ENCODE assay signal across 1 cellular context in genomic region chr19:54207908-54208783, GRCh38.
A peak's percentile ranks its signal among the peaks of the same experiment; 100 is the strongest.
TF ChIP-seq lines count a peak whose summit lies in the region.

No MANE protein-coding gene starts in this region.

TF ChIP-seq in K562, 482 proteins besides CTCF, POLR2A, EP300 and RAD21 (continues in another document):
- peak; percentile 98 for TF ChIP-seq SPI1 (IDR thresholded peaks at IDR 0.05; ENCODE audit: borderline replicate concordance, low read depth, low read length)
- no peak for TF ChIP-seq ZNF561 (CRISPR knock-in tag; conservative IDR thresholded peaks at IDR 0.05)
- no peak for TF ChIP-seq BMI1 (IDR thresholded peaks at IDR 0.05; ENCODE audit: low read length)
- TF ChIP-seq ZBTB12 (CRISPR knock-in tag; IDR thresholded peaks at IDR 0.05) = no peak; the same call in 1 of the 2 replicates
- TF ChIP-seq E2F8 (IDR thresholded peaks at IDR 0.05; ENCODE audit: low read depth, partially characterized antibody) = peak; percentile 84
- no peak for TF ChIP-seq NCOA6 (IDR thresholded peaks at IDR 0.05)
- peak; percentile 25; the same call in 1 of the 2 replicates for TF ChIP-seq HEY1 (CRISPR knock-in tag; IDR thresholded peaks at IDR 0.05; ENCODE audit: borderline replicate concordance)
- TF ChIP-seq PHF21A (IDR thresholded peaks at IDR 0.05; ENCODE audit: borderline replicate concordance, low read depth) = no peak
- TF ChIP-seq, protein P1, sequence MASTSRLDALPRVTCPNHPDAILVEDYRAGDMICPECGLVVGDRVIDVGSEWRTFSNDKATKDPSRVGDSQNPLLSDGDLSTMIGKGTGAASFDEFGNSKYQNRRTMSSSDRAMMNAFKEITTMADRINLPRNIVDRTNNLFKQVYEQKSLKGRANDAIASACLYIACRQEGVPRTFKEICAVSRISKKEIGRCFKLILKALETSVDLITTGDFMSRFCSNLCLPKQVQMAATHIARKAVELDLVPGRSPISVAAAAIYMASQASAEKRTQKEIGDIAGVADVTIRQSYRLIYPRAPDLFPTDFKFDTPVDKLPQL (IDR thresholded peaks at IDR 0.05; ENCODE audit: extremely low read depth, insufficient read length) = no peak
- TF ChIP-seq, protein P2, sequence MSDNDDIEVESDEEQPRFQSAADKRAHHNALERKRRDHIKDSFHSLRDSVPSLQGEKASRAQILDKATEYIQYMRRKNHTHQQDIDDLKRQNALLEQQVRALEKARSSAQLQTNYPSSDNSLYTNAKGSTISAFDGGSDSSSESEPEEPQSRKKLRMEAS (CRISPR knock-in tag; IDR thresholded peaks at IDR 0.05) = peak; percentile 99
- no peak for TF ChIP-seq PREB (CRISPR knock-in tag; IDR thresholded peaks at IDR 0.05)
- no peak for TF ChIP-seq ZNF707 (CRISPR knock-in tag; conservative IDR thresholded peaks at IDR 0.05)
- no peak for TF ChIP-seq PHB (CRISPR knock-in tag; IDR thresholded peaks at IDR 0.05)
- TF ChIP-seq PCBP1 (IDR thresholded peaks at IDR 0.05; ENCODE audit: low read depth, low read length, poor library complexity, severe bottlenecking) = no peak
- peak; percentile 64 for TF ChIP-seq KHSRP (IDR thresholded peaks at IDR 0.05)
- TF ChIP-seq, protein P3, sequence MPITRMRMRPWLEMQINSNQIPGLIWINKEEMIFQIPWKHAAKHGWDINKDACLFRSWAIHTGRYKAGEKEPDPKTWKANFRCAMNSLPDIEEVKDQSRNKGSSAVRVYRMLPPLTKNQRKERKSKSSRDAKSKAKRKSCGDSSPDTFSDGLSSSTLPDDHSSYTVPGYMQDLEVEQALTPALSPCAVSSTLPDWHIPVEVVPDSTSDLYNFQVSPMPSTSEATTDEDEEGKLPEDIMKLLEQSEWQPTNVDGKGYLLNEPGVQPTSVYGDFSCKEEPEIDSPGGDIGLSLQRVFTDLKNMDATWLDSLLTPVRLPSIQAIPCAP (CRISPR knock-in tag; IDR thresholded peaks at IDR 0.05; ENCODE audit: borderline replicate concordance) = no peak
- TF ChIP-seq ZNF407 (IDR thresholded peaks at IDR 0.05; ENCODE audit: low read depth) = no peak
- TF ChIP-seq HDAC1 (IDR thresholded peaks at IDR 0.05) = peak in 1 of 2 experiments; percentile 97; a peak in 3 of 4 replicates
- no peak for TF ChIP-seq EGR1 (conservative IDR thresholded peaks at IDR 0.05)
- no peak for TF ChIP-seq XRCC3 (IDR thresholded peaks at IDR 0.05)
- no peak for TF ChIP-seq SLC30A9 (CRISPR knock-in tag; IDR thresholded peaks at IDR 0.05)
- peak; percentile 96 for TF ChIP-seq L3MBTL2 (IDR thresholded peaks at IDR 0.05)
- no peak for TF ChIP-seq ZNF146 (CRISPR knock-in tag; IDR thresholded peaks at IDR 0.05; ENCODE audit: unreplicated experiment)
- TF ChIP-seq CHCHD3 (CRISPR knock-in tag; IDR thresholded peaks at IDR 0.05) = no peak
- TF ChIP-seq, protein P4, sequence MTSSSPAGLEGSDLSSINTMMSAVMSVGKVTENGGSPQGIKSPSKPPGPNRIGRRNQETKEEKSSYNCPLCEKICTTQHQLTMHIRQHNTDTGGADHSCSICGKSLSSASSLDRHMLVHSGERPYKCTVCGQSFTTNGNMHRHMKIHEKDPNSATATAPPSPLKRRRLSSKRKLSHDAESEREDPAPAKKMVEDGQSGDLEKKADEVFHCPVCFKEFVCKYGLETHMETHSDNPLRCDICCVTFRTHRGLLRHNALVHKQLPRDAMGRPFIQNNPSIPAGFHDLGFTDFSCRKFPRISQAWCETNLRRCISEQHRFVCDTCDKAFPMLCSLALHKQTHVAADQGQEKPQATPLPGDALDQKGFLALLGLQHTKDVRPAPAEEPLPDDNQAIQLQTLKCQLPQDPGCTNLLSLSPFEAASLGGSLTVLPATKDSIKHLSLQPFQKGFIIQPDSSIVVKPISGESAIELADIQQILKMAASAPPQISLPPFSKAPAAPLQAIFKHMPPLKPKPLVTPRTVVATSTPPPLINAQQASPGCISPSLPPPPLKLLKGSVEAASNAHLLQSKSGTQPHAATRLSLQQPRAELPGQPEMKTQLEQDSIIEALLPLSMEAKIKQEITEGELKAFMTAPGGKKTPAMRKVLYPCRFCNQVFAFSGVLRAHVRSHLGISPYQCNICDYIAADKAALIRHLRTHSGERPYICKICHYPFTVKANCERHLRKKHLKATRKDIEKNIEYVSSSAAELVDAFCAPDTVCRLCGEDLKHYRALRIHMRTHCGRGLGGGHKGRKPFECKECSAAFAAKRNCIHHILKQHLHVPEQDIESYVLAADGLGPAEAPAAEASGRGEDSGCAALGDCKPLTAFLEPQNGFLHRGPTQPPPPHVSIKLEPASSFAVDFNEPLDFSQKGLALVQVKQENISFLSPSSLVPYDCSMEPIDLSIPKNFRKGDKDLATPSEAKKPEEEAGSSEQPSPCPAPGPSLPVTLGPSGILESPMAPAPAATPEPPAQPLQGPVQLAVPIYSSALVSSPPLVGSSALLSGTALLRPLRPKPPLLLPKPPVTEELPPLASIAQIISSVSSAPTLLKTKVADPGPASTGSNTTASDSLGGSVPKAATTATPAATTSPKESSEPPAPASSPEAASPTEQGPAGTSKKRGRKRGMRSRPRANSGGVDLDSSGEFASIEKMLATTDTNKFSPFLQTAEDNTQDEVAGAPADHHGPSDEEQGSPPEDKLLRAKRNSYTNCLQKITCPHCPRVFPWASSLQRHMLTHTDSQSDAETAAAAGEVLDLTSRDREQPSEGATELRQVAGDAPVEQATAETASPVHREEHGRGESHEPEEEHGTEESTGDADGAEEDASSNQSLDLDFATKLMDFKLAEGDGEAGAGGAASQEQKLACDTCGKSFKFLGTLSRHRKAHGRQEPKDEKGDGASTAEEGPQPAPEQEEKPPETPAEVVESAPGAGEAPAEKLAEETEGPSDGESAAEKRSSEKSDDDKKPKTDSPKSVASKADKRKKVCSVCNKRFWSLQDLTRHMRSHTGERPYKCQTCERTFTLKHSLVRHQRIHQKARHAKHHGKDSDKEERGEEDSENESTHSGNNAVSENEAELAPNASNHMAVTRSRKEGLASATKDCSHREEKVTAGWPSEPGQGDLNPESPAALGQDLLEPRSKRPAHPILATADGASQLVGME (CRISPR knock-in tag; IDR thresholded peaks at IDR 0.05) = no peak
- peak; percentile 68; the same call in 1 of the 2 replicates for TF ChIP-seq JUN (IDR thresholded peaks at IDR 0.05; ENCODE audit: borderline replicate concordance, low read depth, low read length)
- no peak for TF ChIP-seq JUN (CRISPR knock-in tag; IDR thresholded peaks at IDR 0.05; ENCODE audit: borderline replicate concordance)
- TF ChIP-seq, protein P5, sequence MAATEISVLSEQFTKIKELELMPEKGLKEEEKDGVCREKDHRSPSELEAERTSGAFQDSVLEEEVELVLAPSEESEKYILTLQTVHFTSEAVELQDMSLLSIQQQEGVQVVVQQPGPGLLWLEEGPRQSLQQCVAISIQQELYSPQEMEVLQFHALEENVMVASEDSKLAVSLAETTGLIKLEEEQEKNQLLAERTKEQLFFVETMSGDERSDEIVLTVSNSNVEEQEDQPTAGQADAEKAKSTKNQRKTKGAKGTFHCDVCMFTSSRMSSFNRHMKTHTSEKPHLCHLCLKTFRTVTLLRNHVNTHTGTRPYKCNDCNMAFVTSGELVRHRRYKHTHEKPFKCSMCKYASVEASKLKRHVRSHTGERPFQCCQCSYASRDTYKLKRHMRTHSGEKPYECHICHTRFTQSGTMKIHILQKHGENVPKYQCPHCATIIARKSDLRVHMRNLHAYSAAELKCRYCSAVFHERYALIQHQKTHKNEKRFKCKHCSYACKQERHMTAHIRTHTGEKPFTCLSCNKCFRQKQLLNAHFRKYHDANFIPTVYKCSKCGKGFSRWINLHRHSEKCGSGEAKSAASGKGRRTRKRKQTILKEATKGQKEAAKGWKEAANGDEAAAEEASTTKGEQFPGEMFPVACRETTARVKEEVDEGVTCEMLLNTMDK (IDR thresholded peaks at IDR 0.05; ENCODE audit: borderline replicate concordance, insufficient read depth, low read depth, low read length, poor library complexity, severe bottlenecking) = no peak
- no peak for TF ChIP-seq HDAC6 (IDR thresholded peaks at IDR 0.05; ENCODE audit: low read depth, low read length)
- TF ChIP-seq PHF8 (IDR thresholded peaks at IDR 0.05; ENCODE audit: borderline replicate concordance, low read length) = no peak
- peak; percentile 65 for TF ChIP-seq SIRT6 (IDR thresholded peaks at IDR 0.05; ENCODE audit: low read depth, low read length)
- peak; percentile 82 for TF ChIP-seq ZBTB7A (IDR thresholded peaks at IDR 0.05; ENCODE audit: borderline replicate concordance, control insufficient read depth, low read depth, low read length)
- TF ChIP-seq ZNF551 (CRISPR knock-in tag; IDR thresholded peaks at IDR 0.05) = no peak
